In genomic region chr17:75689441-75689873, GRCh38 we compare ENCODE assay signal across 9 cellular contexts. TPM values are rescaled to one million over a fixed set of nuclear protein-coding genes. Genes with fewer than 3 reads are reported as not detected.
DNase-seq lines count a peak whose midpoint lies in the region; ATAC-seq and TF ChIP-seq lines count a peak whose summit lies in the region.
"Had no signal": no experiment of that assay in that cellular context is flagged by ENCODE, and none has a peak within 500 bp of the region (broad histone marks: within the 10 kb centered on the region; RNA-seq: fewer than 3 reads in every experiment).

No MANE protein-coding gene starts in this region.

- intact Hi-C loops in posterior cingulate gyrus (cut with DNase I), result no loop called here
- intact Hi-C loops in Calu3 (cut with micrococcal nuclease; ENCODE audit: unreplicated experiment), result no loop called here

- H3K4me1 Mint-ChIP-seq in T-cell, result peaks cover 55 to 61% (median 56%) of the 10 kb centered on the region in 3 donors
- H3K4me1 Mint-ChIP-seq in stimulated activated memory B cell treated with anti-CD40 and anti-IgM and Interleukin-4, amounts not matched to agents 10 μg/mL and 1 μg/mL and 100 μg/mL, for 72 hours, result peaks cover 73% of the 10 kb centered on the region
- H3K4me1 Mint-ChIP-seq in Calu3 (ENCODE audit: low read depth, unreplicated experiment), result peaks cover 72% of the 10 kb centered on the region

- no peaks in the 10 kb centered on the region for H3K27me3 Mint-ChIP-seq in T-cell
- H3K27me3 Mint-ChIP-seq in stimulated activated memory B cell treated with anti-CD40 and anti-IgM and Interleukin-4, amounts not matched to agents 10 μg/mL and 1 μg/mL and 100 μg/mL, for 72 hours, result no peaks in the 10 kb centered on the region
- H3K27me3 Mint-ChIP-seq in Calu3 (ENCODE audit: unreplicated experiment), result no peaks in the 10 kb centered on the region

- H3K4me3 Mint-ChIP-seq in T-cell (peak overlapping the region in 2 of 3 donors; percentile 39 to 78), Calu3 (ENCODE audit: low read depth, unreplicated experiment) (no peak overlapping the region)
- H3K4me3 Mint-ChIP-seq in stimulated activated memory B cell treated with anti-CD40 and anti-IgM and Interleukin-4, amounts not matched to agents 10 μg/mL and 1 μg/mL and 100 μg/mL, for 72 hours, result peak overlapping the region; percentile 65
- H3K4me3 Mint-ChIP-seq: nephron had no signal

- no TSS peak for BruUV-seq in Calu3 (replicated peaks; lab: Mats Ljungman, UMichigan)

- peak; percentile 46 for ATAC-seq in GM21576 (IDR thresholded peaks at IDR 0.05; ENCODE audit: unreplicated experiment)
- ATAC-seq in T-cell (replicated peaks in 1 of 4), result peak; percentile 91 to 97 (median 96)
- ATAC-seq in stimulated activated memory B cell treated with anti-CD40 and anti-IgM and Interleukin-4, amounts not matched to agents 10 μg/mL and 1 μg/mL and 100 μg/mL, for 72 hours, result peak; percentile 89

- CTCF ChIA-PET in T-cell (lab: Charles Lee) (interaction anchor here (0.5 to 1.9 kb wide), 6 partner anchors 23 to 419 kb away, joined by 3 to 10 read pairs (median 3); partner anchors contain the start of genes MIF4GD (in 1 of the 2) and RECQL5 (in 1 of the 2)), Calu3 (lab: Charles Lee) (interaction anchor here (0.6 kb wide), 1 partner anchor 526 kb away, joined by 3 read pairs; no protein-coding TSS in a partner anchor)

- peak; percentile 13 to 77 (median 58) for DNase-seq in T-cell
- peak; percentile 36 for DNase-seq in effector CD4-positive, alpha-beta T cell
- no peak for DNase-seq in posterior cingulate gyrus
- DNase-seq in Calu3, result no peak
- no peak for DNase-seq in NCI-H1436 (lab: John Stamatoyannopoulos, UW)
- DNase-seq in NCI-H1105 (lab: John Stamatoyannopoulos, UW), result no peak

- H3K27ac Mint-ChIP-seq in T-cell (peak overlapping the region; percentile 87 to 89), Calu3 (ENCODE audit: unreplicated experiment) (no peak overlapping the region)
- H3K27ac Mint-ChIP-seq in stimulated activated memory B cell treated with anti-CD40 and anti-IgM and Interleukin-4, amounts not matched to agents 10 μg/mL and 1 μg/mL and 100 μg/mL, for 72 hours, result peak overlapping the region; percentile 90

- TF ChIP-seq CTCF in Calu3 (IDR thresholded peaks at IDR 0.05; ENCODE audit: unreplicated experiment), result no peak

- POLR2A ChIA-PET in T-cell (lab: Charles Lee), result interaction anchor here in 1 of 2 donors (0.6 kb wide), 2 partner anchors 23 to 26 kb away, joined by 3 to 14 read pairs; partner anchors contain the start of genes RECQL5 and SAP30BP

- H3K36me3 Mint-ChIP-seq in T-cell (peaks cover 11% of the 10 kb centered on the region), Calu3 (ENCODE audit: insufficient read depth, unreplicated experiment) (peaks cover 44% of the 10 kb centered on the region)
- H3K36me3 Mint-ChIP-seq in stimulated activated memory B cell treated with anti-CD40 and anti-IgM and Interleukin-4, amounts not matched to agents 10 μg/mL and 1 μg/mL and 100 μg/mL, for 72 hours, result peaks cover 28% of the 10 kb centered on the region

- H3K9me3 Mint-ChIP-seq in T-cell (no peaks in the 10 kb centered on the region), Calu3 (ENCODE audit: low read depth, unreplicated experiment) (no peaks in the 10 kb centered on the region)
- H3K9me3 Mint-ChIP-seq in stimulated activated memory B cell treated with anti-CD40 and anti-IgM and Interleukin-4, amounts not matched to agents 10 μg/mL and 1 μg/mL and 100 μg/mL, for 72 hours, result no peaks in the 10 kb centered on the region
- H3K9me3 Mint-ChIP-seq: nephron had no signal

RNA-seq across cellular contexts. Expression of gene SAP30BP, which starts 22.3 kb away (rescaled TPM):
- total RNA-seq in T-cell, result 100 to 1,000 TPM; 124 to 191 (median 128) TPM
- 96.4 and 98.4 TPM in 2 replicates for total RNA-seq in Calu3 (2022)

RNA-seq across cellular contexts. Expression of gene RECQL5, which starts 22.5 kb away (rescaled TPM):
- total RNA-seq in T-cell (10 to 100 TPM; 38.0 to 75.0 (median 61.9) TPM), Calu3 (2022) (71.3 and 87.3 TPM in 2 replicates)

RNA-seq across cellular contexts. Expression of gene ITGB4, which starts 31.8 kb away (rescaled TPM):
- total RNA-seq in T-cell, result 1 to 10 TPM in 4 of 5 donors, under 1 TPM in 1; 0.68 to 1.6 (median 1.5) TPM
- total RNA-seq in Calu3 (2022), result 253 and 301 TPM in 2 replicates

RNA-seq across cellular contexts. Expression of gene SMIM5, which starts 56.2 kb away (rescaled TPM):
- total RNA-seq in T-cell, result 1 to 10 TPM in 2 of 5 donors, under 1 TPM in 3; 0.35 to 2.2 (median 0.82) TPM
- total RNA-seq in Calu3 (2022), result 1.9 and 3.5 TPM in 2 replicates

Comparison
In these comparisons a context has a peak if more than half of its experiments do, and no peak if none do; other contexts are left out.
1. DNase-seq: peak in T-cell (34 of 34) and effector CD4-positive, alpha-beta T cell (single experiment); none in posterior cingulate gyrus (0 of 10), Calu3 (single experiment), NCI-H1436 (single experiment) and NCI-H1105 (single experiment).
2. RNA of gene ITGB4, which starts 31.8 kb away (total RNA-seq): 253 to 301 TPM in Calu3; 0.68 to 1.6 TPM in T-cell; every median in the first group is over 10 times any median in the second.
3. Peak in every context shown above with its lines, with median percentiles within 50 percentile points of each other: ATAC-seq.